34 cellular contexts compared by ENCODE assay signal in the genomic region with DNA sequence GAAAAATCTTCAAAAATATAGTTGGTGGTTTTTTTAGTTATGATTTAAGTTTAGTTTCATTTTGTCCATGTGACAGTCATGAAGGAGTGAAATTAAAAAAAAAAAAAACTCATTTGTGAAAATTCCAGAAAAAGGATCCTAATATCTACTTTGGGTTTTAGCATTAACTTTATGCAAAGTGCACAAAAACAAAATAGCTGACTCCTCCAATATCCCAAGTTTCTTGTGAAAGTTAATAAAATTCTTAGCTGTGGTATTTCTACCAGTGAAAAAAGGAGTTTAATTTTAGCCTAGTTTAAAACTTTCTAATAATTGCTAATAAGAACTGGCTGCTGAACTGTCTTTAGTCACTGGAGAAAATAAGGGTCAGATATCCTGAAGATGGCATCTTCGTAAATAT.
"Had no signal": no experiment of that assay in that cellular context is flagged by ENCODE, and none has a peak within 500 bp of the region (broad histone marks: within the 10 kb centered on the region; RNA-seq: fewer than 3 reads in every experiment).

No MANE protein-coding gene starts in this region.

- H3K4me1 ChIP-seq: breast epithelium had no signal

- H3K4me3 ChIP-seq: adrenal gland, body of pancreas, breast epithelium had no signal

- DNase-seq: activated B cell treated with CpG ODN at 0.5 μM for 24 hours; activated CD4-positive, alpha-beta memory T cell treated with anti-CD3 and anti-CD28 coated beads for 36 hours; activated CD4-positive, alpha-beta T cell treated with anti-CD3 and anti-CD28 coated beads for 4 hours; activated CD4-positive, alpha-beta T cell treated with anti-CD3 and anti-CD28 coated beads, Interleukin-2, amount 10 ng/mL, durations not matched to agents 24 days and 14 days; activated CD4-positive, alpha-beta T cell treated with anti-CD3 and anti-CD28 coated beads, Interleukin-2, amount 50 U/mL, for 1 hour; activated CD4-positive, alpha-beta T cell treated with anti-CD3 and anti-CD28 coated beads, Interleukin-2, amount 50 U/mL, for 4 hours; activated CD4-positive, CD25-positive, alpha-beta regulatory T cell treated with anti-CD3 and anti-CD28 coated beads, Interleukin-2, amount 50 U/mL, for 72 hours; activated CD8-positive, alpha-beta memory T cell treated with anti-CD3 and anti-CD28 coated beads, Interleukin-2, amount 50 U/mL, for 4 hours; activated CD8-positive, alpha-beta T cell treated with anti-CD3 and anti-CD28 coated beads for 36 hours; activated effector memory CD4-positive, alpha-beta T cell treated with anti-CD3 and anti-CD28 coated beads, Interleukin-2, amount 50 U/mL, for 16 hours; activated gamma-delta T cell treated with Interleukin-2 at 50 U/mL for 16 hours; activated naive CD4-positive, alpha-beta T cell; activated naive CD4-positive, alpha-beta T cell treated with anti-CD3 and anti-CD28 coated beads for 36 hours; activated naive CD4-positive, alpha-beta T cell treated with anti-CD3 and anti-CD28 coated beads, Interleukin-2, amount 50 U/mL, for 16 hours; activated naive CD8-positive, alpha-beta T cell treated with anti-CD3 and anti-CD28 coated beads for 36 hours; activated T-cell treated with anti-CD3 and anti-CD28 coated beads for 4 hours; activated T-cell treated with anti-CD3 and anti-CD28 coated beads, Interleukin-2, amount 50 U/mL, for 1 hour; activated T-cell treated with anti-CD3 and anti-CD28 coated beads, Interleukin-2, amount 50 U/mL, for 4 hours; activated T-cell treated with anti-CD3 and anti-CD28 coated beads, Interleukin-2, amount 50 U/mL, for 72 hours; adrenal gland; amniotic stem cell; aorta; body of pancreas; brain microvascular endothelial cell; central memory CD4-positive, alpha-beta T cell; T-helper 1 cell; T-helper 2 cell; T-helper 9 cell had no signal

- H3K27ac ChIP-seq: body of pancreas, brain microvascular endothelial cell, VCaP had no signal

- FAIRE-seq: astrocyte, TTC549 had no signal

- H3K27me3 ChIP-seq: adrenal gland, body of pancreas, brain microvascular endothelial cell, breast epithelium had no signal

- H3K9me3 ChIP-seq: adrenal gland, body of pancreas, breast epithelium had no signal

- ATAC-seq: activated CD8-positive, alpha-beta T cell treated with anti-CD3 and anti-CD28 coated beads for 36 hours; activated naive CD4-positive, alpha-beta T cell treated with anti-CD3 and anti-CD28 coated beads, Interleukin-2, amount 50 U/mL, for 72 hours; activated T-cell treated with anti-CD3 and anti-CD28 coated beads, Interleukin-2, amount 50 U/mL, for 4 hours; activated T-cell treated with anti-CD3 and anti-CD28 coated beads, Interleukin-2, amount 50 U/mL, for 72 hours; activated T-helper 17 cell treated with anti-CD3 and anti-CD28 coated beads, Interleukin-2, amount 50 U/mL, for 72 hours; body of pancreas had no signal
